In the genomic region with DNA sequence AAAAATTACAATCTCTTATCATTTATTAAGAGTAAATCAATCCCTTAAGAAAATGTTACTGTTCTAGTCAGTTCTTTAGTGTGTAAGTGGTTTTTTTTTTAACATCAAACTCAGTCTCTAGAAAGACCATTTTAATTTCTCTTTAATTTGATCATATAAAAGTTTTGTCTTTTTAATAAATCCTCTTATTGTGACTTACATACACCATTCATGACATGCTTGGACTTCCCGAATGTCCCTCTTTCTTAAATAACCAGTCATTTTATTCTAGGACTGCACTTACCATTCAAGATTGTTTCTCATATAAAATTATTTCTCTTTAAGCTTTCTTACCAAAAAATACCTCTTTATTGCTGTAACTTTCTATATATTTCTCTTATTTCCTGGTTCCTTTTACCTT, we compare ENCODE assay signal across 19 cellular contexts.
DNase-seq lines count a peak whose midpoint lies in the region; ATAC-seq lines count a peak whose summit lies in the region.
"Had no signal": no experiment of that assay in that cellular context is flagged by ENCODE, and none has a peak within 500 bp of the region (broad histone marks: within the 10 kb centered on the region; RNA-seq: fewer than 3 reads in every experiment).

No MANE protein-coding gene starts in this region.

- peaks cover 1% of the 10 kb centered on the region; the same call in 1 of the 2 replicates for H3K9me3 ChIP-seq in iPS DF 6.9 (ENCODE audit: control insufficient read depth, insufficient read depth, low read length)

- H3K27me3 ChIP-seq in iPS DF 6.9 (ENCODE audit: control insufficient read depth, insufficient read depth, low read length): no peaks in the 10 kb centered on the region
- H3K27me3 ChIP-seq: SJSA1 had no signal

- WGBS in iPS DF 6.9 (ENCODE audit: insufficient coverage, insufficient read length): no CpG with 5 or more reads among the region's 1 CpG

- ATAC-seq in GM21390 (IDR thresholded peaks at IDR 0.05; ENCODE audit: unreplicated experiment): no peak
- ATAC-seq: GM12878 had no signal

- no peaks in the 10 kb centered on the region; the same call in 1 of the 2 replicates for H3K4me1 ChIP-seq in iPS DF 6.9 (ENCODE audit: control insufficient read depth, insufficient read depth, low read length)

- H3K27ac ChIP-seq in iPS DF 6.9 (ENCODE audit: low read length): no peak overlapping the region
- H3K27ac ChIP-seq: GM23248, PC-9, SJSA1 had no signal

- no peaks in the 10 kb centered on the region for H3K36me3 ChIP-seq in iPS DF 6.9 (ENCODE audit: control insufficient read depth, insufficient read depth, low read length)
- H3K36me3 ChIP-seq: SJSA1 had no signal

- H3K4me3 ChIP-seq in iPS DF 6.9 (ENCODE audit: low read length): no peak overlapping the region
- H3K4me3 ChIP-seq: GM12878, GM23248, PC-9, SJSA1 had no signal

- peak; percentile 14 for DNase-seq in NCI-H82 (lab: John Stamatoyannopoulos, UW)
- DNase-seq in NCI-H82 treated with DMSO at 0.1 percent for 48 hours (lab: John Stamatoyannopoulos, UW; ENCODE audit: unreplicated experiment): no peak
- peak; percentile 33 for DNase-seq in LHCN-M2 (ENCODE audit: low read depth)
- DNase-seq in OCI-M1 (lab: John Stamatoyannopoulos, UW): peak; percentile 3
- peak; percentile 13 for DNase-seq in iPS DF 6.9 (ENCODE audit: low read depth, low spot score)
- no peak for DNase-seq in islet precursor cell
- DNase-seq in activated CD8-positive, alpha-beta memory T cell treated with anti-CD3 and anti-CD28 coated beads, Interleukin-2, amount 50 U/mL, for 48 hours: no peak
- DNase-seq: ACHN, AML-193, DMS153, GM23248, Kasumi-1, NCI-H2081, NCI-H526 treated with DMSO at 0.1 percent for 48 hours, PC-9, SW 1271 had no signal

Comparison
In these comparisons a context has a peak if more than half of its experiments do, and no peak if none do; other contexts are left out.
1. DNase-seq: peak in NCI-H82 (single experiment), LHCN-M2 (single experiment), OCI-M1 (single experiment) and iPS DF 6.9 (single experiment); none in NCI-H82 treated with DMSO at 0.1 percent for 48 hours (single experiment), islet precursor cell (single experiment) and activated CD8-positive, alpha-beta memory T cell treated with anti-CD3 and anti-CD28 coated beads, Interleukin-2, amount 50 U/mL, for 48 hours (single experiment).